In genomic region chr6:53322188-53323029, GRCh38 we compare ENCODE assay signal across 12 cellular contexts. TPM values are rescaled to one million over a fixed set of nuclear protein-coding genes. Genes with fewer than 3 reads are reported as not detected.
DNase-seq lines count a peak whose midpoint lies in the region; ATAC-seq and TF ChIP-seq lines count a peak whose summit lies in the region.
"Had no signal": no experiment of that assay in that cellular context is flagged by ENCODE, and none has a peak within 500 bp of the region (broad histone marks: within the 10 kb centered on the region; RNA-seq: fewer than 3 reads in every experiment).

No MANE protein-coding gene starts in this region.

- H3K27me3 Mint-ChIP-seq in endodermal cell (ENCODE audit: insufficient read depth), result no peaks in the 10 kb centered on the region

- DNase-seq in DMS53 (lab: John Stamatoyannopoulos, UW) (peak; percentile 31), DMS53 treated with DMSO at 0.1 percent for 48 hours (lab: John Stamatoyannopoulos, UW; ENCODE audit: unreplicated experiment) (no peak), PC-3 (no peak), endodermal cell (no peak), mesenteric fat pad (ENCODE audit: low spot score) (no peak), HT-29 (ENCODE audit: low spot score) (no peak), HuH-7.5 (ENCODE audit: low spot score) (no peak)
- DNase-seq: brain microvascular endothelial cell, NCI-H446, retina had no signal

- H3K4me3 ChIP-seq in PC-3 (ENCODE audit: low read length) (no peak overlapping the region), endodermal cell (ENCODE audit: low read length) (no peak overlapping the region), rectal smooth muscle tissue (ENCODE audit: low read length) (no peak overlapping the region)

- H3K36me3 ChIP-seq in PC-3 (ENCODE audit: low read depth, low read length) (no peaks in the 10 kb centered on the region), endodermal cell (ENCODE audit: control insufficient read depth, insufficient read depth, low read length) (no peaks in the 10 kb centered on the region), rectal smooth muscle tissue (ENCODE audit: control insufficient read depth, insufficient read depth, low read length) (no peaks in the 10 kb centered on the region)
- H3K36me3 ChIP-seq: brain microvascular endothelial cell had no signal

- peaks cover 3% of the 10 kb centered on the region for H3K36me3 Mint-ChIP-seq in endodermal cell (ENCODE audit: low read depth)

- intact Hi-C loops in PC-3 (cut with micrococcal nuclease), result no loop called here

- no peak overlapping the region for H3K4me3 Mint-ChIP-seq in endodermal cell

- no peak overlapping the region for H2AFZ ChIP-seq in PC-3 (ENCODE audit: low read length)

- H3K27ac Mint-ChIP-seq in endodermal cell, result peak overlapping the region; percentile 86

- H3K27me3 ChIP-seq in PC-3 (ENCODE audit: low read length) (no peaks in the 10 kb centered on the region), endodermal cell (ENCODE audit: control insufficient read depth, insufficient read depth, low read length, poor library complexity, severe bottlenecking) (no peaks in the 10 kb centered on the region), rectal smooth muscle tissue (ENCODE audit: control insufficient read depth, insufficient read depth, low read length) (no peaks in the 10 kb centered on the region)
- H3K27me3 ChIP-seq: brain microvascular endothelial cell had no signal

- POLR2A ChIA-PET in PC-3 (lab: Charles Lee; ENCODE audit: unreplicated experiment), result interaction anchor here (0.6 kb wide), 1 partner anchor 25 kb away, joined by 3 read pairs; no protein-coding TSS in a partner anchor

- ATAC-seq in PC-3, result no peak

- H4K20me1 ChIP-seq in PC-3 (ENCODE audit: low read length), result no peaks in the 10 kb centered on the region

- H3K9me3 ChIP-seq in PC-3 (ENCODE audit: low read length) (no peaks in the 10 kb centered on the region), endodermal cell (ENCODE audit: control insufficient read depth, low read length) (no peaks in the 10 kb centered on the region)

- peaks cover 40% of the 10 kb centered on the region for H3K4me1 ChIP-seq in PC-3 (ENCODE audit: insufficient read depth, low read length)
- H3K4me1 ChIP-seq in endodermal cell (ENCODE audit: control insufficient read depth, insufficient read depth, low read length), result peaks cover 12% of the 10 kb centered on the region
- peaks cover 31% of the 10 kb centered on the region for H3K4me1 ChIP-seq in rectal smooth muscle tissue (ENCODE audit: control insufficient read depth, insufficient read depth, low read length)

- H3K9ac ChIP-seq in PC-3 (ENCODE audit: low read length), result no peak overlapping the region
- H3K9ac ChIP-seq in endodermal cell (ENCODE audit: extremely low read depth, low read length, poor library complexity, severe bottlenecking), result no peak overlapping the region
- H3K9ac ChIP-seq in rectal smooth muscle tissue (ENCODE audit: low read length), result no peak overlapping the region

- WGBS in endodermal cell (ENCODE audit: insufficient coverage in 1 of 2, insufficient read length in 1 of 2), 2 experiments, result 90 to 91% methylated on average over 6 to 8 of the region's 8 CpGs

- H3F3A ChIP-seq in PC-3 (ENCODE audit: low read length, unreplicated experiment), result peaks cover 13% of the 10 kb centered on the region

- peaks cover 79% of the 10 kb centered on the region for H3K79me2 ChIP-seq in PC-3 (ENCODE audit: low read length)

- TF ChIP-seq CTCF in PC-3 (conservative IDR thresholded peaks at IDR 0.05; ENCODE audit: low read depth, low read length) (no peak), endodermal cell (conservative IDR thresholded peaks at IDR 0.05) (no peak)

- peak overlapping the region; percentile 36 for H3K27ac ChIP-seq in PC-3 (ENCODE audit: low read length)
- H3K27ac ChIP-seq in endodermal cell (ENCODE audit: low read depth, low read length), result no peak overlapping the region
- H3K27ac ChIP-seq in rectal smooth muscle tissue (ENCODE audit: low read depth, low read length), result peak overlapping the region; percentile 52
- H3K27ac ChIP-seq: 22Rv1, brain microvascular endothelial cell had no signal

- H3K9me2 ChIP-seq in PC-3 (replicated peaks; ENCODE audit: low read length), result no peaks in the 10 kb centered on the region

- BruUV-seq in PC-3 (replicated peaks; lab: Mats Ljungman, UMichigan), result no TSS peak

- peaks cover 34% of the 10 kb centered on the region for H3K4me1 Mint-ChIP-seq in endodermal cell

- H3K4me2 ChIP-seq in PC-3 (ENCODE audit: low read length), result peak overlapping the region; percentile 1; the same call in 1 of the 2 replicates

- CTCF ChIA-PET in PC-3 (lab: Charles Lee), result interaction anchor here (0.8 kb wide), 1 partner anchor 20 kb away, joined by 9 read pairs; no protein-coding TSS in a partner anchor

- H3K9me3 Mint-ChIP-seq in endodermal cell, result no peaks in the 10 kb centered on the region

RNA-seq across cellular contexts. Expression of gene ELOVL5, which starts 26.3 kb away (rescaled TPM):
- total RNA-seq in PC-3 (2014; rRNA removed), result 57.2 and 62.7 TPM in 2 replicates
- total RNA-seq in endodermal cell, result 100 to 1,000 TPM; 103 to 108 TPM
- polyA plus RNA-seq in endodermal cell (2013, experiment 1 of 2), result 140 TPM
- polyA plus RNA-seq in endodermal cell (2013, experiment 2 of 2), result 132 TPM
- 392 TPM for total RNA-seq in mesenteric fat pad
- not detected in 2 replicates for total RNA-seq in HT-29 (2014; rRNA removed; shearing (Covaris generic))

Comparison
In these comparisons a context has a peak if more than half of its experiments do, and no peak if none do; other contexts are left out.
1. RNA of gene ELOVL5, which starts 26.3 kb away (total RNA-seq): 392 TPM in mesenteric fat pad (single experiment), 103 to 108 TPM in endodermal cell and 57.2 to 62.7 TPM in PC-3; not detected in HT-29; every median in the first group is over 10 times any median in the second.